12 cellular contexts compared by ENCODE assay signal in the genomic region with DNA sequence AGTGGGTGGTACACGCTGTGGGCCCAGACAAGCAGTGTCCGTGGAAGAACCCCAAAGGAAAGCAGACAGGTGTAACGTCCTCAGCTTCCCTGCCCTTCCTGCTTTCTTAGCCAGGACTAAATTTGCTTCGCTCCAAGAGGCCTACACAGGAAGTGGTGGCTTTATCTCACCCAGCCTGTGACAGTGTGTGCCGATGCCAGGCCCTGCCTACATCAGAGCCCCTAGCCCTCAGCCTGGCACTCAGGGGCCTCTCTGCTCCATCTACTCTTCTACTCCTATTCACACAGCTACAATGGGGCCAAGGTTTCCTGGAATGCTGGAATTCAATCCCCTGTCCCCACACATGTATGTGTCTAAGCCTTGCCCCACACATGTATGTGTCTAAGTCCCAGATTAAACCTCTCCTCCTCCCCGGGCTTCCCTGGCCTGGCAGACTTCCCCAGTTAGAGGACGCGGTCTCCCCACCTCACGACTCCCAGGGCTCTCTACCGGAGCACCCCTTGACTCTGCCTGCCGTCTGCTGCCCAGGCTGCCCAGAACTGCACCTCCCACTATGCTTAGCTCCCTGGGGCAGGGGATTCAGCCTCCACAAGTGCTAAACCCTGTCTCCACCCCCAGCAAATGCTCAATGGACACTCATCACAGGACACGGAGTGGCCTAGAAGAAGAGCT. TPM values are rescaled to one million over a fixed set of nuclear protein-coding genes. Genes with fewer than 3 reads are reported as not detected.
DNase-seq lines count a peak whose midpoint lies in the region; ATAC-seq and TF ChIP-seq lines count a peak whose summit lies in the region.
"Had no signal": no experiment of that assay in that cellular context is flagged by ENCODE, and none has a peak within 500 bp of the region (broad histone marks: within the 10 kb centered on the region; RNA-seq: fewer than 3 reads in every experiment).

No MANE protein-coding gene starts in this region.

- H3K4me3 ChIP-seq in hepatocyte (no peak overlapping the region), tibial artery (no peak overlapping the region), foreskin fibroblast (ENCODE audit: low read depth in 1 of 2, low read length in 2 of 2) (no peak overlapping the region)

- H3K9me2 ChIP-seq in hepatocyte (replicated peaks; ENCODE audit: insufficient read depth): no peaks in the 10 kb centered on the region

- WGBS in hepatocyte (ENCODE audit: low lambda C conversion rate, missing lambda C conversion rate): 94% methylated on average over 12 of the region's 12 CpGs

- H3K27me3 ChIP-seq in hepatocyte: no peaks in the 10 kb centered on the region
- H3K27me3 ChIP-seq in tibial artery: no peaks in the 10 kb centered on the region

- DNase-seq in activated gamma-delta T cell treated with Interleukin-2 at 50 U/mL for 16 hours (peak; percentile 43), activated gamma-delta T cell (lab: John Stamatoyannopoulos, UW) (no peak), hepatocyte (ENCODE audit: low spot score) (no peak), tibial artery (no peak), NCI-H1417 treated with DMSO at 0.1 percent for 48 hours (lab: John Stamatoyannopoulos, UW) (no peak), foreskin fibroblast (no peak)
- DNase-seq in activated T-helper 2 cell treated with anti-CD3 and anti-CD28 coated beads, Interferon-gamma antibody, Interleukin-2, Interleukin-4, amounts not matched to agents 10 μg/mL and 5 μg/mL and 100 μg/mL, durations not matched to agents 14 hours and 24 hours and 36 hours (ENCODE audit: low spot score): peak; percentile 35
- DNase-seq: H7 had no signal

- peaks cover 39% of the 10 kb centered on the region for H3K4me1 ChIP-seq in hepatocyte (ENCODE audit: insufficient read depth)
- peaks cover 7 to 59% (median 40%) of the 10 kb centered on the region in 4 donors for H3K4me1 ChIP-seq in tibial artery

- peak overlapping the region; percentile 85 for H3K27ac Mint-ChIP-seq in activated T-helper 2 cell treated with anti-CD3 and anti-CD28 coated beads, Interferon-gamma antibody, Interleukin-2, Interleukin-4, amounts not matched to agents 10 μg/mL and 5 μg/mL and 100 μg/mL, durations not matched to agents 14 hours and 24 hours and 36 hours

- no peaks in the 10 kb centered on the region for H3K27me3 Mint-ChIP-seq in activated T-helper 2 cell treated with anti-CD3 and anti-CD28 coated beads, Interferon-gamma antibody, Interleukin-2, Interleukin-4, amounts not matched to agents 10 μg/mL and 5 μg/mL and 100 μg/mL, durations not matched to agents 14 hours and 24 hours and 36 hours (ENCODE audit: low read depth)

- H3K4me1 Mint-ChIP-seq in activated T-helper 2 cell treated with anti-CD3 and anti-CD28 coated beads, Interferon-gamma antibody, Interleukin-2, Interleukin-4, amounts not matched to agents 10 μg/mL and 5 μg/mL and 100 μg/mL, durations not matched to agents 14 hours and 24 hours and 36 hours (ENCODE audit: low read depth): peaks cover 46% of the 10 kb centered on the region

- H4K20me1 ChIP-seq in hepatocyte (ENCODE audit: insufficient read depth, poor library complexity, severe bottlenecking): no peaks in the 10 kb centered on the region

- intact Hi-C loops in activated T-helper 2 cell treated with anti-CD3 and anti-CD28 coated beads, Interferon-gamma antibody, Interleukin-2, Interleukin-4, amounts not matched to agents 10 μg/mL and 5 μg/mL and 100 μg/mL, durations not matched to agents 14 hours and 24 hours and 36 hours (cut with micrococcal nuclease): loop anchor here (10.0 kb wide), 1 partner anchor 85 kb away; no protein-coding TSS in a partner anchor
- intact Hi-C loops in tibial artery (cut with DNase I; ENCODE audit: low total_unique reads): no loop called here

- no peak for ATAC-seq in GM21529 (IDR thresholded peaks at IDR 0.05; ENCODE audit: unreplicated experiment)

- peaks cover 33% of the 10 kb centered on the region for H3K36me3 Mint-ChIP-seq in activated T-helper 2 cell treated with anti-CD3 and anti-CD28 coated beads, Interferon-gamma antibody, Interleukin-2, Interleukin-4, amounts not matched to agents 10 μg/mL and 5 μg/mL and 100 μg/mL, durations not matched to agents 14 hours and 24 hours and 36 hours (ENCODE audit: low read depth)

- TF ChIP-seq CTCF in hepatocyte (IDR thresholded peaks at IDR 0.05; ENCODE audit: poor library complexity): no peak
- no peak for TF ChIP-seq CTCF in tibial artery (IDR thresholded peaks at IDR 0.05)
- TF ChIP-seq CTCF in foreskin fibroblast (IDR thresholded peaks at IDR 0.05; ENCODE audit: low read depth, low read length): no peak

- no peaks in the 10 kb centered on the region for H3K79me2 ChIP-seq in hepatocyte

- H3K4me3 Mint-ChIP-seq in activated T-helper 2 cell treated with anti-CD3 and anti-CD28 coated beads, Interferon-gamma antibody, Interleukin-2, Interleukin-4, amounts not matched to agents 10 μg/mL and 5 μg/mL and 100 μg/mL, durations not matched to agents 14 hours and 24 hours and 36 hours (ENCODE audit: low read depth): no peak overlapping the region

- no peaks in the 10 kb centered on the region for H3K9me3 Mint-ChIP-seq in activated T-helper 2 cell treated with anti-CD3 and anti-CD28 coated beads, Interferon-gamma antibody, Interleukin-2, Interleukin-4, amounts not matched to agents 10 μg/mL and 5 μg/mL and 100 μg/mL, durations not matched to agents 14 hours and 24 hours and 36 hours

- H2AFZ ChIP-seq in hepatocyte: no peak overlapping the region

- H3K27ac ChIP-seq in hepatocyte (peak overlapping the region; percentile 89), tibial artery (peak overlapping the region; percentile 84 to 88)
- H3K27ac ChIP-seq: HL-60, VCaP had no signal

- H3K36me3 ChIP-seq in hepatocyte (replicated peaks; ENCODE audit: insufficient read depth, low read depth): no peaks in the 10 kb centered on the region
- peaks cover 0 to 41% (median 0%) of the 10 kb centered on the region in 3 donors for H3K36me3 ChIP-seq in tibial artery

- no peak overlapping the region for H3K4me2 ChIP-seq in hepatocyte

- H3K9me3 ChIP-seq in hepatocyte (ENCODE audit: low read depth) (no peaks in the 10 kb centered on the region), tibial artery (no peaks in the 10 kb centered on the region)

RNA-seq across cellular contexts. Expression of a gene that starts 8.2 kb away (rescaled TPM):
- 12.9 and 14.0 TPM in 2 replicates for total RNA-seq in activated T-helper 2 cell treated with anti-CD3 and anti-CD28 coated beads, Interferon-gamma antibody, Interleukin-2, Interleukin-4, amounts not matched to agents 10 μg/mL and 5 μg/mL and 100 μg/mL, durations not matched to agents 14 hours and 24 hours and 36 hours
- total RNA-seq in hepatocyte: 26.8 and 33.0 TPM in 2 replicates
- 35.4 and 35.6 TPM in 2 replicates for polyA plus RNA-seq in hepatocyte

RNA-seq across cellular contexts. Expression of a gene that starts 11.4 kb away (rescaled TPM):
- total RNA-seq in activated T-helper 2 cell treated with anti-CD3 and anti-CD28 coated beads, Interferon-gamma antibody, Interleukin-2, Interleukin-4, amounts not matched to agents 10 μg/mL and 5 μg/mL and 100 μg/mL, durations not matched to agents 14 hours and 24 hours and 36 hours: not detected in 2 replicates
- 51.9 and 64.5 TPM in 2 replicates for total RNA-seq in hepatocyte
- polyA plus RNA-seq in hepatocyte: 203 and 204 TPM in 2 replicates
- total RNA-seq: NCI-H460 had no signal

RNA-seq across cellular contexts. Expression of a gene that starts 14.5 kb away (rescaled TPM):
- total RNA-seq in activated T-helper 2 cell treated with anti-CD3 and anti-CD28 coated beads, Interferon-gamma antibody, Interleukin-2, Interleukin-4, amounts not matched to agents 10 μg/mL and 5 μg/mL and 100 μg/mL, durations not matched to agents 14 hours and 24 hours and 36 hours: 0.76 and 0.87 TPM in 2 replicates
- 0.90 and 1.0 TPM in 2 replicates for total RNA-seq in hepatocyte
- polyA plus RNA-seq in hepatocyte: 0.64 and 0.66 TPM in 2 replicates

RNA-seq across cellular contexts. Expression of a gene that starts 20.2 kb away (rescaled TPM):
- 4.0 and 4.1 TPM in 2 replicates for total RNA-seq in activated T-helper 2 cell treated with anti-CD3 and anti-CD28 coated beads, Interferon-gamma antibody, Interleukin-2, Interleukin-4, amounts not matched to agents 10 μg/mL and 5 μg/mL and 100 μg/mL, durations not matched to agents 14 hours and 24 hours and 36 hours
- total RNA-seq in hepatocyte: 77.7 and 93.1 TPM in 2 replicates
- 72.9 and 76.4 TPM in 2 replicates for polyA plus RNA-seq in hepatocyte

RNA-seq across cellular contexts. Expression of a gene that starts 42.7 kb away (rescaled TPM):
- total RNA-seq in activated T-helper 2 cell treated with anti-CD3 and anti-CD28 coated beads, Interferon-gamma antibody, Interleukin-2, Interleukin-4, amounts not matched to agents 10 μg/mL and 5 μg/mL and 100 μg/mL, durations not matched to agents 14 hours and 24 hours and 36 hours: 51.5 and 54.4 TPM in 2 replicates
- 61.6 and 76.5 TPM in 2 replicates for total RNA-seq in hepatocyte
- polyA plus RNA-seq in hepatocyte: 89.0 and 90.3 TPM in 2 replicates

Comparison
In these comparisons a context has a peak if more than half of its experiments do, and no peak if none do; other contexts are left out.
1. DNase-seq: peak in activated gamma-delta T cell treated with Interleukin-2 at 50 U/mL for 16 hours (single experiment) and activated T-helper 2 cell treated with anti-CD3 and anti-CD28 coated beads, Interferon-gamma antibody, Interleukin-2, Interleukin-4, amounts not matched to agents 10 μg/mL and 5 μg/mL and 100 μg/mL, durations not matched to agents 14 hours and 24 hours and 36 hours (single experiment); none in activated gamma-delta T cell (single experiment), hepatocyte (single experiment), tibial artery (0 of 2), NCI-H1417 treated with DMSO at 0.1 percent for 48 hours (single experiment) and foreskin fibroblast (0 of 2).
2. RNA of a gene that starts 11.4 kb away (total RNA-seq): 51.9 to 64.5 TPM in hepatocyte; not detected in activated T-helper 2 cell treated with anti-CD3 and anti-CD28 coated beads, Interferon-gamma antibody, Interleukin-2, Interleukin-4, amounts not matched to agents 10 μg/mL and 5 μg/mL and 100 μg/mL, durations not matched to agents 14 hours and 24 hours and 36 hours; every median in the first group is over 10 times any median in the second.